Comparison of ENCODE assay signal across 7 cellular contexts in the genomic region with DNA sequence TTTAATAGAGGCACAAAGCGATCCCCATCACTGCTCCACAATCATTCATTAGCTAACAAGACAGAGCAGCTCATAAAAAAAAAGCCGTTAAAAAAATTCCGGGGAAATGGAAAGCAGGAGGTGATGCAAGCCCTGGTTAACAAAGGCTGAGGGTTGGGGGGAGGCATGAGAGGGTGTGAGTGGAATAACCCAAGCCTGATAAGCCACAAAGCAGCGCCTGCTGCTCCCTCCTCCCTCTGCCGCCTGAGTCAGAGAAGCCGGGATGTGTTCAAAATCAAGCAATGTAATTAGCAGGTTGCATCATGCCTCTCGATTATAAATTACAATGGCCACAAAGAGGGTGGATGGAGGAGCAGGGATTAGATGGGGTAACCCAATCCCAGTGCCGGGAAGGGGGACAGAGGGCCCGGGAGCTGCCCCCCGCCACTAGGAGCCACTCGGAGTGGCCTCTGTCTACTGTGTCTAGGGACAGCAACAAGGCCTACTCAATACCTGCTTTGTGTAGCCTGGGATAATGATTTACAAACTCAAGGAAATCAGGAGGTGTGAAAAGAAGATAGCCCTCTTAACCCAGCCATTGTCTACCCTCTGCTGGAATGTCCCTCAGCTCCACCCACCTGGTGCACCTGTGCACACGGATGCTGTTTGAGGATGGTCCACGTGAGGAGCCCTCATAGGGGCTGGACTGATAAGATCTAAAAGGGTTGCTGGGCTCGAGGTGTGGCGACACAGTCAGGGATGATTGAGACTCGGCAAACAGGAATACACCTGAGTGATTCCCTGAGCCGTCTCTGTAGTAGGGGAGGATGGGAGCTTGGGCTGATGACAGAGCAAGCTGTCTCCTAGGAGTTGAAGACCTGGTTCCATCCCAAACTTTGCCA.
DNase-seq lines count a peak whose midpoint lies in the region.

No MANE protein-coding gene starts in this region.

- H3K79me2 ChIP-seq in GM23248 (ENCODE audit: insufficient read depth), result no peaks in the 10 kb centered on the region

- H3K9me2 ChIP-seq in GM23248 (ENCODE audit: insufficient read depth), result no peaks in the 10 kb centered on the region

- in situ Hi-C loops in GM23248 (cut with MboI), result no loop called here

- H2AFZ ChIP-seq in GM23248, result peak overlapping the region; percentile 51; the same call in 1 of the 2 replicates

- H3K4me2 ChIP-seq in GM23248 (ENCODE audit: unreplicated experiment), result peak overlapping the region; percentile 26

- H3K9me3 ChIP-seq in GM23248 (ENCODE audit: low read depth), result no peaks in the 10 kb centered on the region

- peak; percentile 95 for DNase-seq in GM23248
- peak; percentile 56 for DNase-seq in NCI-H2029 (lab: John Stamatoyannopoulos, UW)
- DNase-seq in activated naive CD8-positive, alpha-beta T cell treated with anti-CD3 and anti-CD28 coated beads for 36 hours, result peak; percentile 18
- DNase-seq in kidney glomerular epithelial cell (lab: John Stamatoyannopoulos, UW), result peak; percentile 93
- DNase-seq in AML-193 (lab: John Stamatoyannopoulos, UW), result no peak
- DNase-seq in NAMALWA (ENCODE audit: low spot score), result no peak
- no peak for DNase-seq in ecto neural progenitor cell (ENCODE audit: low spot score)

- H3K4me3 Mint-ChIP-seq in activated naive CD8-positive, alpha-beta T cell treated with anti-CD3 and anti-CD28 coated beads for 36 hours, result no peak overlapping the region

- no peaks in the 10 kb centered on the region for H4K20me1 ChIP-seq in GM23248 (ENCODE audit: insufficient read depth)

- no peak overlapping the region for H3K4me3 ChIP-seq in GM23248

- peak overlapping the region; percentile 71 for H3K27ac ChIP-seq in GM23248

- peak overlapping the region; percentile 67 for H3K9ac ChIP-seq in GM23248

- no peaks in the 10 kb centered on the region for H3K27me3 ChIP-seq in GM23248 (replicated peaks; ENCODE audit: insufficient read depth)

- 54 to 56% methylated on average over 17 of the region's 17 CpGs for WGBS in GM23248 (ENCODE audit: low coverage in 1 of 2, low lambda C conversion rate in 2 of 2, missing lambda C conversion rate in 2 of 2), 2 experiments

- peaks cover 26% of the 10 kb centered on the region for H3K4me1 Mint-ChIP-seq in activated naive CD8-positive, alpha-beta T cell treated with anti-CD3 and anti-CD28 coated beads for 36 hours

- H3K27me3 Mint-ChIP-seq in activated naive CD8-positive, alpha-beta T cell treated with anti-CD3 and anti-CD28 coated beads for 36 hours, result peaks cover 7% of the 10 kb centered on the region

- H3K27ac Mint-ChIP-seq in activated naive CD8-positive, alpha-beta T cell treated with anti-CD3 and anti-CD28 coated beads for 36 hours, result peak overlapping the region; percentile 72

- no peaks in the 10 kb centered on the region for H3K9me3 Mint-ChIP-seq in activated naive CD8-positive, alpha-beta T cell treated with anti-CD3 and anti-CD28 coated beads for 36 hours

- no peaks in the 10 kb centered on the region for H3K36me3 Mint-ChIP-seq in activated naive CD8-positive, alpha-beta T cell treated with anti-CD3 and anti-CD28 coated beads for 36 hours

- peaks cover 36% of the 10 kb centered on the region for H3K4me1 ChIP-seq in GM23248 (ENCODE audit: insufficient read depth)

- H3K36me3 ChIP-seq in GM23248 (ENCODE audit: low read depth), result no peaks in the 10 kb centered on the region

- peaks cover 4% of the 10 kb centered on the region; the same call in 1 of the 2 replicates for H3F3A ChIP-seq in GM23248 (ENCODE audit: insufficient read depth)

Comparison
In these comparisons a context has a peak if more than half of its experiments do, and no peak if none do; other contexts are left out.
1. DNase-seq: peak in GM23248 (single experiment), NCI-H2029 (single experiment), activated naive CD8-positive, alpha-beta T cell treated with anti-CD3 and anti-CD28 coated beads for 36 hours (single experiment) and kidney glomerular epithelial cell (single experiment); none in AML-193 (0 of 2), NAMALWA (single experiment) and ecto neural progenitor cell (single experiment).